ENCODE assay signal across 17 cellular contexts in the genomic region with DNA sequence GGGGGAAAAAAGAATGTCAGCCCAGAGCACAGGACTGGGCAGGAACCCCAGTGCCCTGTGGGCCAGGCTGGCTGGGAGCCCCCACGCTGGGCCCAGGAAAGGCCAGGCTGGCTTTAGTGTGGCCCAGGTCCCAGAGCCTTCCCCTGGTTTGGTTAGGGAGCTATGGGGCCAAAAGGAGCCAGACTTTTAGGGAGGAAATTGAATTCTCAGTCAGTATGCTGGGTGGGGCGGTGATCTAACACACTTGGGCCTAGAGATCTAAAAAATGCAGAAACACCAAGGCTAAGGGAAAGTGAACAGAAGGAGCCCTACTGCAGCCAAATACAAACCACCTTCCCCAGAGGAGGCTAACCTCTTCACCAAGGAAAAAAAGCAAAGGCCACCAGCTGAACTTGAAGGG.
DNase-seq lines count a peak whose midpoint lies in the region; ATAC-seq and TF ChIP-seq lines count a peak whose summit lies in the region.
"Had no signal": no experiment of that assay in that cellular context is flagged by ENCODE, and none has a peak within 500 bp of the region (broad histone marks: within the 10 kb centered on the region; RNA-seq: fewer than 3 reads in every experiment).

No MANE protein-coding gene starts in this region.

- no peak overlapping the region for H2AK9ac ChIP-seq in IMR-90 (replicated peaks; ENCODE audit: low read depth, low read length, poor library complexity)

- DNase-seq in IMR-90 (no peak), mammary epithelial cell (no peak), osteocyte (ENCODE audit: extremely low spot score, unreplicated experiment) (peak; percentile 68), SIG-M5 (lab: John Stamatoyannopoulos, UW) (no peak), posterior vena cava (ENCODE audit: low spot score) (no peak)
- DNase-seq in activated effector memory CD4-positive, alpha-beta T cell treated with Interleukin-2 at 50 U/mL for 16 hours = no peak
- DNase-seq: EL, MG63, mucosa of descending colon, NCI-H1694, right lobe of liver, T-helper 17 cell had no signal

- H2BK20ac ChIP-seq in IMR-90 (ENCODE audit: low read depth, low read length) = no peak overlapping the region

- no peaks in the 10 kb centered on the region for H3K36me3 ChIP-seq in BLaER1 treated with 17β-estradiol and CSF1 and Interleukin-3, amounts not matched to agents 10 nM and 100 nM
- no peaks in the 10 kb centered on the region for H3K36me3 ChIP-seq in IMR-90 (ENCODE audit: control insufficient read depth, insufficient read depth, low read length)
- H3K36me3 ChIP-seq in mammary epithelial cell (ENCODE audit: insufficient read depth, low read length) = no peaks in the 10 kb centered on the region
- H3K36me3 ChIP-seq: MG63, neutrophil, right lobe of liver had no signal

- POLR2A ChIA-PET in IMR-90 (lab: Charles Lee; ENCODE audit: unreplicated experiment) = no interaction called here

- H3K14ac ChIP-seq in IMR-90 (replicated peaks; ENCODE audit: low read depth, low read length) = no peak overlapping the region

- intact Hi-C loops in IMR-90 (cut with micrococcal nuclease) = no loop called here
- intact Hi-C loops in mammary epithelial cell (cut with micrococcal nuclease) = no loop called here
- intact Hi-C loops in posterior vena cava (cut with DNase I) = no loop called here

- H3K9me3 Mint-ChIP-seq in osteocyte (ENCODE audit: unreplicated experiment) = no peaks in the 10 kb centered on the region

- no peak overlapping the region for H3K18ac ChIP-seq in IMR-90 (ENCODE audit: low read depth, low read length)

- CTCF ChIA-PET in IMR-90 (lab: Yijun Ruan, JAX) (no interaction called here), mammary epithelial cell (lab: Charles Lee; ENCODE audit: low non-redundant PET) (no interaction called here)

- H4K20me1 ChIP-seq in BLaER1 treated with 17β-estradiol and CSF1 and Interleukin-3, amounts not matched to agents 10 nM and 100 nM = no peaks in the 10 kb centered on the region
- no peaks in the 10 kb centered on the region for H4K20me1 ChIP-seq in IMR-90 (ENCODE audit: insufficient read depth, low read length)
- no peaks in the 10 kb centered on the region for H4K20me1 ChIP-seq in mammary epithelial cell (ENCODE audit: insufficient read depth, low read length)

- H3K4me2 ChIP-seq in BLaER1 treated with 17β-estradiol and CSF1 and Interleukin-3, amounts not matched to agents 10 nM and 100 nM = peak overlapping the region in 10 of 11 experiments; percentile 34 to 62 (median 58); a peak in 18 of 22 replicates
- H3K4me2 ChIP-seq in IMR-90 (ENCODE audit: low read depth, low read length) (no peak overlapping the region), mammary epithelial cell (ENCODE audit: insufficient read depth, low read depth, low read length) (peak overlapping the region; percentile 47)

- ATAC-seq in IMR-90 (ENCODE audit: low read depth) = no peak
- ATAC-seq: mucosa of descending colon, Right ventricle myocardium inferior, T-helper 17 cell, WTC11 had no signal

- no peak overlapping the region for H2BK120ac ChIP-seq in IMR-90 (ENCODE audit: low read depth, low read length)

- no peak overlapping the region for H2AK5ac ChIP-seq in IMR-90 (ENCODE audit: low read depth, low read length)

- BruUV-seq in IMR-90 (replicated peaks; lab: Mats Ljungman, UMichigan) (no TSS peak), mammary epithelial cell (replicated peaks; lab: Mats Ljungman, UMichigan) (no TSS peak)

- H3K4ac ChIP-seq in IMR-90 (ENCODE audit: low read depth, low read length) = no peak overlapping the region

- no peaks in the 10 kb centered on the region for H3K79me1 ChIP-seq in IMR-90 (ENCODE audit: low read depth in 1 of 2, low read length in 2 of 2)

- H3K23ac ChIP-seq in IMR-90 (ENCODE audit: low read depth, low read length) = no peak overlapping the region

- H4K91ac ChIP-seq in IMR-90 (ENCODE audit: insufficient read depth, low read depth, low read length) = no peak overlapping the region

- no peak overlapping the region for H4K5ac ChIP-seq in IMR-90 (ENCODE audit: low read depth, low read length)

- peaks cover 9 to 14% (median 13%) of the 10 kb centered on the region in 10 experiments; a peak in 18 of 20 replicates for H3K4me1 ChIP-seq in BLaER1 treated with 17β-estradiol and CSF1 and Interleukin-3, amounts not matched to agents 10 nM and 100 nM
- H3K4me1 ChIP-seq in IMR-90 (ENCODE audit: control insufficient read depth, insufficient read depth, low read length) = no peaks in the 10 kb centered on the region
- H3K4me1 ChIP-seq in mammary epithelial cell (ENCODE audit: insufficient read depth, low read length) = peaks cover 21% of the 10 kb centered on the region
- H3K4me1 ChIP-seq: right lobe of liver had no signal

- dilution Hi-C loops in IMR-90 (cut with HindIII; ENCODE audit: low sequenced_read_pairs, unreplicated experiment) = no loop called here
- dilution Hi-C loops in mammary epithelial cell (cut with HindIII; ENCODE audit: low sequenced_read_pairs) = no loop called here

- H3K27me3 Mint-ChIP-seq in osteocyte (ENCODE audit: unreplicated experiment) = peaks cover 18% of the 10 kb centered on the region
- H3K27me3 Mint-ChIP-seq: T-helper 17 cell had no signal

- peak overlapping the region in 10 of 11 experiments; percentile 1 to 58 (median 37); a peak in 12 of 22 replicates for H3K27ac ChIP-seq in BLaER1 treated with 17β-estradiol and CSF1 and Interleukin-3, amounts not matched to agents 10 nM and 100 nM
- H3K27ac ChIP-seq in IMR-90 (ENCODE audit: insufficient read depth, low read length) (no peak overlapping the region), mammary epithelial cell (ENCODE audit: insufficient read depth, low read depth, low read length) (peak overlapping the region; percentile 73)
- H3K27ac ChIP-seq: neutrophil, right lobe of liver had no signal

- peaks cover 17 to 37% (median 25%) of the 10 kb centered on the region in 11 experiments; a peak in 21 of 22 replicates for H3K9me3 ChIP-seq in BLaER1 treated with 17β-estradiol and CSF1 and Interleukin-3, amounts not matched to agents 10 nM and 100 nM (replicated peaks in 1 of 11)
- H3K9me3 ChIP-seq in IMR-90 (ENCODE audit: control insufficient read depth, insufficient read depth, low read length) (peaks cover 2% of the 10 kb centered on the region; the same call in 1 of the 2 replicates), mammary epithelial cell (replicated peaks; ENCODE audit: insufficient read depth, low read length) (no peaks in the 10 kb centered on the region)
- H3K9me3 ChIP-seq: MG63, mucosa of descending colon, neutrophil, right lobe of liver had no signal

- H3K27ac Mint-ChIP-seq in osteocyte (ENCODE audit: unreplicated experiment) = no peak overlapping the region
- H3K27ac Mint-ChIP-seq: B cell, T-helper 17 cell, WTC11 had no signal

- H2AFZ ChIP-seq in IMR-90 (replicated peaks; ENCODE audit: low read length, poor library complexity) = peak overlapping the region; percentile 13
- peak overlapping the region; percentile 89 for H2AFZ ChIP-seq in mammary epithelial cell (ENCODE audit: low read depth, low read length)

- TF ChIP-seq POLR2A in IMR-90 (IDR thresholded peaks at IDR 0.05; ENCODE audit: low read depth, low read length) = no peak

- H3K9me1 ChIP-seq in IMR-90 (ENCODE audit: insufficient read depth, low read length) = peaks cover 9% of the 10 kb centered on the region; the same call in 1 of the 2 replicates

- no peak for TF ChIP-seq RAD21 in IMR-90 (IDR thresholded peaks at IDR 0.05; ENCODE audit: low read length)

- H4K8ac ChIP-seq in IMR-90 (ENCODE audit: low read depth in 2 of 2, low read length in 2 of 2) = no peak overlapping the region

- H3K9ac ChIP-seq in BLaER1 treated with 17β-estradiol and CSF1 and Interleukin-3, amounts not matched to agents 10 nM and 100 nM = peak overlapping the region in 3 of 11 experiments; percentile 6 to 35 (median 18); a peak in 2 of 22 replicates
- H3K9ac ChIP-seq in IMR-90 (ENCODE audit: low read depth, low read length) (no peak overlapping the region), mammary epithelial cell (ENCODE audit: insufficient read depth, low read length) (no peak overlapping the region)

- no peaks in the 10 kb centered on the region; a peak in 1 of 22 replicates for H3K27me3 ChIP-seq in BLaER1 treated with 17β-estradiol and CSF1 and Interleukin-3, amounts not matched to agents 10 nM and 100 nM
- peaks cover 4% of the 10 kb centered on the region for H3K27me3 ChIP-seq in IMR-90 (ENCODE audit: control insufficient read depth, insufficient read depth, low read length)
- H3K27me3 ChIP-seq in mammary epithelial cell (ENCODE audit: insufficient read depth, low read length) = no peaks in the 10 kb centered on the region
- H3K27me3 ChIP-seq: MG63, neutrophil, right lobe of liver had no signal

- H3K56ac ChIP-seq in IMR-90 (ENCODE audit: extremely low read depth, insufficient read depth, low read length) = no peak overlapping the region

- WGBS in IMR-90 (ENCODE audit: extremely low coverage in 2 of 2, insufficient read length in 1 of 2), 2 experiments = no CpG with 5 or more reads among the region's 2 CpGs
- 100% methylated on average over 2 of the region's 2 CpGs for WGBS in mammary epithelial cell (ENCODE audit: low coverage, missing lambda C conversion rate)

- in situ Hi-C loops in IMR-90 (cut with MboI; ENCODE audit: low sequenced_read_pairs) (no loop called here), mammary epithelial cell (cut with MboI; ENCODE audit: low sequenced_read_pairs in 2 of 2) (no loop called here)

- H3K36me3 Mint-ChIP-seq in osteocyte (ENCODE audit: unreplicated experiment) = no peaks in the 10 kb centered on the region

- peaks cover 5% of the 10 kb centered on the region for H3K4me1 Mint-ChIP-seq in osteocyte (ENCODE audit: unreplicated experiment)
- H3K4me1 Mint-ChIP-seq: B cell, WTC11 had no signal

- no peak overlapping the region for H3K4me3 Mint-ChIP-seq in osteocyte (ENCODE audit: unreplicated experiment)
- H3K4me3 Mint-ChIP-seq: B cell, T-helper 17 cell, WTC11 had no signal

- no peaks in the 10 kb centered on the region for H3K79me2 ChIP-seq in mammary epithelial cell (ENCODE audit: insufficient read depth, low read length)

- H2BK5ac ChIP-seq in IMR-90 (ENCODE audit: low read depth, low read length, poor library complexity, severe bottlenecking) = no peak overlapping the region

- H3K4me3 ChIP-seq in BLaER1 treated with 17β-estradiol and CSF1 and Interleukin-3, amounts not matched to agents 10 nM and 100 nM = no peak overlapping the region
- no peak overlapping the region for H3K4me3 ChIP-seq in IMR-90 (ENCODE audit: insufficient read depth, low read depth, low read length)
- H3K4me3 ChIP-seq in mammary epithelial cell (replicated peaks in 1 of 3; ENCODE audit: insufficient read depth in 1 of 3, low read depth in 2 of 3, low read length in 3 of 3) = no peak overlapping the region
- H3K4me3 ChIP-seq: MG63, mucosa of descending colon, right lobe of liver had no signal

- no peak for TF ChIP-seq CTCF in IMR-90 (conservative IDR thresholded peaks at IDR 0.05; ENCODE audit: low read depth, low read length)
- no peak for TF ChIP-seq CTCF in mammary epithelial cell (conservative IDR thresholded peaks at IDR 0.05 in 1 of 2, IDR thresholded peaks at IDR 0.05 in 1 of 2; ENCODE audit: extremely low read depth in 1 of 2, insufficient read depth in 1 of 2, low read depth in 1 of 2, low read length in 2 of 2)
- TF ChIP-seq CTCF in osteocyte (IDR thresholded peaks at IDR 0.05) = no peak

- no peak overlapping the region for H2BK15ac ChIP-seq in IMR-90 (ENCODE audit: low read depth, low read length)

TF ChIP-seq in IMR-90, 13 proteins besides CTCF, POLR2A, EP300 and RAD21 (continues in another document):
- TF ChIP-seq MXI1 (IDR thresholded peaks at IDR 0.05; ENCODE audit: borderline replicate concordance, low read depth, low read length) = no peak
